16 cellular contexts compared by ENCODE assay signal in genomic region chr19:20151617-20152145, GRCh38.
"Had no signal": no experiment of that assay in that cellular context is flagged by ENCODE, and none has a peak within 500 bp of the region (broad histone marks: within the 10 kb centered on the region; RNA-seq: fewer than 3 reads in every experiment).

No MANE protein-coding gene starts in this region.

- H3K4me3 ChIP-seq: lower lobe of right lung, right atrium auricular region, stomach, upper lobe of right lung had no signal

- H3K4me1 Mint-ChIP-seq: activated CD4-positive, alpha-beta T cell treated with anti-CD3 and anti-CD28 coated beads, Interleukin-2, amount 10 ng/mL, durations not matched to agents 7 days and 5 days had no signal

- FAIRE-seq: bronchial epithelial cell, small intestine had no signal

- H3K27me3 ChIP-seq: right atrium auricular region, stomach, upper lobe of right lung had no signal

- H3K4me3 Mint-ChIP-seq: activated CD4-positive, alpha-beta T cell treated with anti-CD3 and anti-CD28 coated beads, Interleukin-2, amount 10 ng/mL, durations not matched to agents 7 days and 5 days; natural killer cell treated with Interleukin-12 subunit alpha and Interleukin-12 subunit beta and Interleukin-15 and Interleukin-18, amount 100 ng/mL, for 72 hours; T-helper 1 cell treated with Interleukin-12 subunit alpha and Interleukin-12 subunit beta and Interleukin-4 antibody, amounts not matched to agents 30 μg/mL and 1 μg/mL, for 36 hours had no signal

- DNase-seq: activated CD4-positive, alpha-beta T cell treated with anti-CD3 and anti-CD28 coated beads, Interleukin-2, amount 10 ng/mL, durations not matched to agents 7 days and 5 days; activated CD8-positive, alpha-beta memory T cell treated with anti-CD3 and anti-CD28 coated beads for 24 hours; activated CD8-positive, alpha-beta memory T cell treated with anti-CD3 and anti-CD28 coated beads, Interleukin-2, amount 50 U/mL, for 48 hours; activated gamma-delta T cell; effector memory CD4-positive, alpha-beta T cell; islet precursor cell; left colon; lower lobe of right lung; small intestine; stimulated activated CD4-positive, alpha-beta T cell treated with anti-CD3 and anti-CD28 coated beads, Interleukin-4, amount 100 ng/mL, for 1 hour; stomach; upper lobe of right lung had no signal

- H3K27me3 Mint-ChIP-seq: activated CD4-positive, alpha-beta T cell treated with anti-CD3 and anti-CD28 coated beads, Interleukin-2, amount 10 ng/mL, durations not matched to agents 7 days and 5 days had no signal

- H3K27ac ChIP-seq: lower lobe of right lung, right atrium auricular region, stomach, upper lobe of right lung had no signal

- H3K36me3 Mint-ChIP-seq: natural killer cell treated with Interleukin-12 subunit alpha and Interleukin-12 subunit beta and Interleukin-15 and Interleukin-18, amount 100 ng/mL, for 72 hours had no signal

- H3K4me1 ChIP-seq: lower lobe of right lung, right atrium auricular region, stomach, upper lobe of right lung had no signal

- H3K9me3 ChIP-seq: lower lobe of right lung, right atrium auricular region, upper lobe of right lung had no signal

- H3K27ac Mint-ChIP-seq: activated CD4-positive, alpha-beta T cell treated with anti-CD3 and anti-CD28 coated beads, Interleukin-2, amount 10 ng/mL, durations not matched to agents 7 days and 5 days; natural killer cell treated with Interleukin-12 subunit alpha and Interleukin-12 subunit beta and Interleukin-15 and Interleukin-18, amount 100 ng/mL, for 72 hours; T-helper 1 cell treated with Interleukin-12 subunit alpha and Interleukin-12 subunit beta and Interleukin-4 antibody, amounts not matched to agents 30 μg/mL and 1 μg/mL, for 36 hours had no signal

- H3K36me3 ChIP-seq: lower lobe of right lung, right atrium auricular region, stomach, upper lobe of right lung had no signal
